Comparison of ENCODE assay signal across 1 cellular context in the genomic region with DNA sequence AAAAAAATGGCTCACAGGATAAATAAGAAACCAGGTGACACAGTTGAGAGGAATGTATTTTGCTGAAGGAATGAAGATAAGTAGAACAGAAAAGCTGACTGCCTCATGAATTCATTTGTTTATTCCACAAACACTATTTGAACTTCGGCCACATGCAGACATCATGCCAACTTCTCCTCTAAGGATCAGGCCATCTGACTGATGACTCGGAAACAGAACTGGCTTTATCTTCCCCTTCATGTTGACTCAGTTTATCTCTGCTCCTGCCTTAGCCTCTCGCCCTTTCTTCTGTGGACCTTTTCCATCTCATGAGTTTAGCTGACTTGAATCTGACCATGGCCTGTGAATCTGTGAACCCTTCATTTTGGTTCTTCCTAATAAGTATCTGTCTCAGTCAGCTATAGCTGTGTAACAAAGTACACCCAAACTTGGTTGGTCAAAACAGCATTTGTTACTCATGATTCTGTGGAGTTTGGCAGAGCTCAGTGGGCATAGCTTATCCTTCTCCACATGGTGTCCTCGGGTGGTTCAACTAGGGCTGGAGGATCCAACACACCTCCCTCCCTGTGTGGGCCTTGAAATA.
TF ChIP-seq lines count a peak whose summit lies in the region.

No MANE protein-coding gene starts in this region.

TF ChIP-seq in HepG2, 621 proteins besides CTCF, POLR2A, EP300 and RAD21 (continued from another document and continues in another):
- TF ChIP-seq, protein P1, sequence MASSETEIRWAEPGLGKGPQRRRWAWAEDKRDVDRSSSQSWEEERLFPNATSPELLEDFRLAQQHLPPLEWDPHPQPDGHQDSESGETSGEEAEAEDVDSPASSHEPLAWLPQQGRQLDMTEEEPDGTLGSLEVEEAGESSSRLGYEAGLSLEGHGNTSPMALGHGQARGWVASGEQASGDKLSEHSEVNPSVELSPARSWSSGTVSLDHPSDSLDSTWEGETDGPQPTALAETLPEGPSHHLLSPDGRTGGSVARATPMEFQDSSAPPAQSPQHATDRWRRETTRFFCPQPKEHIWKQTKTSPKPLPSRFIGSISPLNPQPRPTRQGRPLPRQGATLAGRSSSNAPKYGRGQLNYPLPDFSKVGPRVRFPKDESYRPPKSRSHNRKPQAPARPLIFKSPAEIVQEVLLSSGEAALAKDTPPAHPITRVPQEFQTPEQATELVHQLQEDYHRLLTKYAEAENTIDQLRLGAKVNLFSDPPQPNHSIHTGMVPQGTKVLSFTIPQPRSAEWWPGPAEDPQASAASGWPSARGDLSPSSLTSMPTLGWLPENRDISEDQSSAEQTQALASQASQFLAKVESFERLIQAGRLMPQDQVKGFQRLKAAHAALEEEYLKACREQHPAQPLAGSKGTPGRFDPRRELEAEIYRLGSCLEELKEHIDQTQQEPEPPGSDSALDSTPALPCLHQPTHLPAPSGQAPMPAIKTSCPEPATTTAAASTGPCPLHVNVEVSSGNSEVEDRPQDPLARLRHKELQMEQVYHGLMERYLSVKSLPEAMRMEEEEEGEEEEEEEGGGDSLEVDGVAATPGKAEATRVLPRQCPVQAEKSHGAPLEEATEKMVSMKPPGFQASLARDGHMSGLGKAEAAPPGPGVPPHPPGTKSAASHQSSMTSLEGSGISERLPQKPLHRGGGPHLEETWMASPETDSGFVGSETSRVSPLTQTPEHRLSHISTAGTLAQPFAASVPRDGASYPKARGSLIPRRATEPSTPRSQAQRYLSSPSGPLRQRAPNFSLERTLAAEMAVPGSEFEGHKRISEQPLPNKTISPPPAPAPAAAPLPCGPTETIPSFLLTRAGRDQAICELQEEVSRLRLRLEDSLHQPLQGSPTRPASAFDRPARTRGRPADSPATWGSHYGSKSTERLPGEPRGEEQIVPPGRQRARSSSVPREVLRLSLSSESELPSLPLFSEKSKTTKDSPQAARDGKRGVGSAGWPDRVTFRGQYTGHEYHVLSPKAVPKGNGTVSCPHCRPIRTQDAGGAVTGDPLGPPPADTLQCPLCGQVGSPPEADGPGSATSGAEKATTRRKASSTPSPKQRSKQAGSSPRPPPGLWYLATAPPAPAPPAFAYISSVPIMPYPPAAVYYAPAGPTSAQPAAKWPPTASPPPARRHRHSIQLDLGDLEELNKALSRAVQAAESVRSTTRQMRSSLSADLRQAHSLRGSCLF (CRISPR knock-in tag; IDR thresholded peaks at IDR 0.05; ENCODE audit: borderline replicate concordance) = no peak
- TF ChIP-seq ZNF841 (CRISPR knock-in tag; IDR thresholded peaks at IDR 0.05; ENCODE audit: borderline replicate concordance) (no peak), GPN1 (CRISPR knock-in tag; IDR thresholded peaks at IDR 0.05; ENCODE audit: borderline replicate concordance) (no peak), NBN (conservative IDR thresholded peaks at IDR 0.05) (no peak), NFYB (CRISPR knock-in tag; IDR thresholded peaks at IDR 0.05) (no peak), RFX5 (IDR thresholded peaks at IDR 0.05; ENCODE audit: low read depth, low read length) (no peak), ELK4 (CRISPR knock-in tag; IDR thresholded peaks at IDR 0.05; ENCODE audit: borderline replicate concordance) (no peak), ZNF790 (CRISPR knock-in tag; IDR thresholded peaks at IDR 0.05; ENCODE audit: borderline replicate concordance) (no peak), ONECUT2 (CRISPR knock-in tag; IDR thresholded peaks at IDR 0.05) (no peak), CREB1 (IDR thresholded peaks at IDR 0.05) (0 out of 2 replicates have a peak, but pooled peaks have one; percentile 7), CREB1 (CRISPR knock-in tag; IDR thresholded peaks at IDR 0.05) (0 out of 2 replicates have a peak, but pooled peaks have one; percentile 16), PRDM15 (CRISPR knock-in tag; IDR thresholded peaks at IDR 0.05) (no peak), ZNF362 (CRISPR knock-in tag; IDR thresholded peaks at IDR 0.05; ENCODE audit: borderline replicate concordance) (peak; percentile 91; the same call in 1 of the 2 replicates), HNF1B (CRISPR knock-in tag; IDR thresholded peaks at IDR 0.05) (peak; percentile 73), ZNF572 (CRISPR knock-in tag; IDR thresholded peaks at IDR 0.05) (no peak), SRSF1 (optimal IDR thresholded peaks at IDR 0.05; ENCODE audit: low read depth, low read length) (no peak), ZNF383 (CRISPR knock-in tag; IDR thresholded peaks at IDR 0.05; ENCODE audit: borderline replicate concordance) (no peak), ZNF547 (CRISPR knock-in tag; IDR thresholded peaks at IDR 0.05) (0 out of 2 replicates have a peak, but pooled peaks have one; percentile 30), ZNF333 (CRISPR knock-in tag; IDR thresholded peaks at IDR 0.05; ENCODE audit: borderline replicate concordance) (no peak), ZNF138 (CRISPR knock-in tag; IDR thresholded peaks at IDR 0.05; ENCODE audit: low read depth) (no peak), ZNF879 (CRISPR knock-in tag; IDR thresholded peaks at IDR 0.05) (no peak), NFRKB (IDR thresholded peaks at IDR 0.05) (no peak), POLR2AphosphoS5 (IDR thresholded peaks at IDR 0.05; ENCODE audit: low read depth, low read length) (no peak), ZNF616 (CRISPR knock-in tag; IDR thresholded peaks at IDR 0.05; ENCODE audit: low read depth) (no peak), EHMT2 (IDR thresholded peaks at IDR 0.05; ENCODE audit: borderline replicate concordance, low read depth, low read length) (no peak), ZNF17 (CRISPR knock-in tag; IDR thresholded peaks at IDR 0.05) (no peak), CREM (IDR thresholded peaks at IDR 0.05) (peak; percentile 16; the same call in 1 of the 2 replicates), CREM (CRISPR knock-in tag; IDR thresholded peaks at IDR 0.05) (no peak), KLF9 (CRISPR knock-in tag; IDR thresholded peaks at IDR 0.05; ENCODE audit: low read depth) (no peak), HINFP (CRISPR knock-in tag; IDR thresholded peaks at IDR 0.05; ENCODE audit: low read depth) (no peak), ZFP82 (CRISPR knock-in tag; IDR thresholded peaks at IDR 0.05; ENCODE audit: borderline replicate concordance) (no peak), MIER3 (CRISPR knock-in tag; IDR thresholded peaks at IDR 0.05; ENCODE audit: borderline replicate concordance) (peak; percentile 36; the same call in 1 of the 2 replicates), RAD51 (IDR thresholded peaks at IDR 0.05; ENCODE audit: borderline replicate concordance) (peak; percentile 7; the same call in 1 of the 2 replicates), NFKB2 (CRISPR knock-in tag; IDR thresholded peaks at IDR 0.05; ENCODE audit: borderline replicate concordance) (no peak), ZNF451 (CRISPR knock-in tag; IDR thresholded peaks at IDR 0.05) (0 out of 2 replicates have a peak, but pooled peaks have one; percentile 35)
- TF ChIP-seq, protein P2, sequence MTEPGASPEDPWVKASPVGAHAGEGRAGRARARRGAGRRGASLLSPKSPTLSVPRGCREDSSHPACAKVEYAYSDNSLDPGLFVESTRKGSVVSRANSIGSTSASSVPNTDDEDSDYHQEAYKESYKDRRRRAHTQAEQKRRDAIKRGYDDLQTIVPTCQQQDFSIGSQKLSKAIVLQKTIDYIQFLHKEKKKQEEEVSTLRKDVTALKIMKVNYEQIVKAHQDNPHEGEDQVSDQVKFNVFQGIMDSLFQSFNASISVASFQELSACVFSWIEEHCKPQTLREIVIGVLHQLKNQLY (CRISPR knock-in tag; IDR thresholded peaks at IDR 0.05) = no peak
- TF ChIP-seq, protein P3, sequence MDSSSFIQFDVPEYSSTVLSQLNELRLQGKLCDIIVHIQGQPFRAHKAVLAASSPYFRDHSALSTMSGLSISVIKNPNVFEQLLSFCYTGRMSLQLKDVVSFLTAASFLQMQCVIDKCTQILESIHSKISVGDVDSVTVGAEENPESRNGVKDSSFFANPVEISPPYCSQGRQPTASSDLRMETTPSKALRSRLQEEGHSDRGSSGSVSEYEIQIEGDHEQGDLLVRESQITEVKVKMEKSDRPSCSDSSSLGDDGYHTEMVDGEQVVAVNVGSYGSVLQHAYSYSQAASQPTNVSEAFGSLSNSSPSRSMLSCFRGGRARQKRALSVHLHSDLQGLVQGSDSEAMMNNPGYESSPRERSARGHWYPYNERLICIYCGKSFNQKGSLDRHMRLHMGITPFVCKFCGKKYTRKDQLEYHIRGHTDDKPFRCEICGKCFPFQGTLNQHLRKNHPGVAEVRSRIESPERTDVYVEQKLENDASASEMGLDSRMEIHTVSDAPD (CRISPR knock-in tag; IDR thresholded peaks at IDR 0.05) = no peak
- TF ChIP-seq, protein P4, sequence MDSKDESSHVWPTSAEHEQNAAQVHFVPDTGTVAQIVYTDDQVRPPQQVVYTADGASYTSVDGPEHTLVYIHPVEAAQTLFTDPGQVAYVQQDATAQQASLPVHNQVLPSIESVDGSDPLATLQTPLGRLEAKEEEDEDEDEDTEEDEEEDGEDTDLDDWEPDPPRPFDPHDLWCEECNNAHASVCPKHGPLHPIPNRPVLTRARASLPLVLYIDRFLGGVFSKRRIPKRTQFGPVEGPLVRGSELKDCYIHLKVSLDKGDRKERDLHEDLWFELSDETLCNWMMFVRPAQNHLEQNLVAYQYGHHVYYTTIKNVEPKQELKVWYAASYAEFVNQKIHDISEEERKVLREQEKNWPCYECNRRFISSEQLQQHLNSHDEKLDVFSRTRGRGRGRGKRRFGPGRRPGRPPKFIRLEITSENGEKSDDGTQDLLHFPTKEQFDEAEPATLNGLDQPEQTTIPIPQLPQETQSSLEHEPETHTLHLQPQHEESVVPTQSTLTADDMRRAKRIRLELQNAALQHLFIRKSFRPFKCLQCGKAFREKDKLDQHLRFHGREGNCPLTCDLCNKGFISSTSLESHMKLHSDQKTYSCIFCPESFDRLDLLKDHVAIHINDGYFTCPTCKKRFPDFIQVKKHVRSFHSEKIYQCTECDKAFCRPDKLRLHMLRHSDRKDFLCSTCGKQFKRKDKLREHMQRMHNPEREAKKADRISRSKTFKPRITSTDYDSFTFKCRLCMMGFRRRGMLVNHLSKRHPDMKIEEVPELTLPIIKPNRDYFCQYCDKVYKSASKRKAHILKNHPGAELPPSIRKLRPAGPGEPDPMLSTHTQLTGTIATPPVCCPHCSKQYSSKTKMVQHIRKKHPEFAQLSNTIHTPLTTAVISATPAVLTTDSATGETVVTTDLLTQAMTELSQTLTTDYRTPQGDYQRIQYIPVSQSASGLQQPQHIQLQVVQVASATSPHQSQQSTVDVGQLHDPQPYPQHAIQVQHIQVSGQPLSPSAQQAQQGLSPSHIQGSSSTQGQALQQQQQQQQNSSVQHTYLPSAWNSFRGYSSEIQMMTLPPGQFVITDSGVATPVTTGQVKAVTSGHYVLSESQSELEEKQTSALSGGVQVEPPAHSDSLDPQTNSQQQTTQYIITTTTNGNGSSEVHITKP (CRISPR knock-in tag; IDR thresholded peaks at IDR 0.05; ENCODE audit: low read depth) = no peak
